Comparison of ENCODE assay signal across 22 cellular contexts in genomic region chr15:50096158-50096821, GRCh38. TPM values are rescaled to one million over a fixed set of nuclear protein-coding genes. Genes with fewer than 3 reads are reported as not detected.
DNase-seq lines count a peak whose midpoint lies in the region; ATAC-seq, FAIRE-seq and TF ChIP-seq lines count a peak whose summit lies in the region.
"Had no signal": no experiment of that assay in that cellular context is flagged by ENCODE, and none has a peak within 500 bp of the region (broad histone marks: within the 10 kb centered on the region; RNA-seq: fewer than 3 reads in every experiment).

No MANE protein-coding gene starts in this region.

- BruUV-seq in OCI-LY7 (replicated peaks; lab: Mats Ljungman, UMichigan), result no TSS peak

- H2AFZ ChIP-seq in OCI-LY7 (ENCODE audit: low read length), result no peak overlapping the region

- peak; percentile 52 for ATAC-seq in naive thymus-derived CD4-positive, alpha-beta T cell
- ATAC-seq: GM12878 had no signal

- TF ChIP-seq CTCF in CD14-positive monocyte (IDR thresholded peaks at IDR 0.05) (no peak), HL-60 (IDR thresholded peaks at IDR 0.05; ENCODE audit: insufficient read depth, low read length) (no peak), OCI-LY7 (conservative IDR thresholded peaks at IDR 0.05; ENCODE audit: low read length) (no peak)

- intact Hi-C loops in CD14-positive monocyte (cut with micrococcal nuclease) (no loop called here), OCI-LY7 (cut with micrococcal nuclease; ENCODE audit: unreplicated experiment) (no loop called here)
- intact Hi-C loops in activated T-helper 1 cell treated with anti-CD3 and anti-CD28 coated beads, Interleukin-12 subunit alpha, Interleukin-12 subunit beta, Interleukin-2, Interleukin-4 antibody, amounts not matched to agents 30 ng/mL and 10 ng/mL and 1 ng/mL, durations not matched to agents 14 hours and 24 hours and 36 hours (cut with micrococcal nuclease), result no loop called here
- intact Hi-C loops in naive thymus-derived CD4-positive, alpha-beta T cell (cut with micrococcal nuclease), result no loop called here

- H3K9me3 Mint-ChIP-seq in CD14-positive monocyte, result peaks cover 0 to 7% (median 4%) of the 10 kb centered on the region in 7 donors
- peaks cover 8% of the 10 kb centered on the region for H3K9me3 Mint-ChIP-seq in activated T-helper 1 cell treated with anti-CD3 and anti-CD28 coated beads, Interleukin-12 subunit alpha, Interleukin-12 subunit beta, Interleukin-2, Interleukin-4 antibody, amounts not matched to agents 30 ng/mL and 10 ng/mL and 1 ng/mL, durations not matched to agents 14 hours and 24 hours and 36 hours
- peaks cover 0 to 8% (median 0%) of the 10 kb centered on the region in 11 donors for H3K9me3 Mint-ChIP-seq in naive thymus-derived CD4-positive, alpha-beta T cell
- H3K9me3 Mint-ChIP-seq: CD4-positive, alpha-beta T cell had no signal

- no peaks in the 10 kb centered on the region for H3K9me3 ChIP-seq in naive thymus-derived CD4-positive, alpha-beta T cell (ENCODE audit: control insufficient read depth in 2 of 3, low read length in 3 of 3)
- no peaks in the 10 kb centered on the region for H3K9me3 ChIP-seq in OCI-LY7 (ENCODE audit: low read length)
- H3K9me3 ChIP-seq: BE2C had no signal

- H3K4me1 ChIP-seq in naive thymus-derived CD4-positive, alpha-beta T cell (ENCODE audit: control insufficient read depth in 2 of 2, insufficient read depth in 2 of 2, low read length in 2 of 2), result no peaks in the 10 kb centered on the region
- no peaks in the 10 kb centered on the region for H3K4me1 ChIP-seq in OCI-LY7 (ENCODE audit: insufficient read depth, low read length, poor library complexity, severe bottlenecking)
- H3K4me1 ChIP-seq: BE2C had no signal

- H3K27ac ChIP-seq in HL-60 (replicated peaks), result peak overlapping the region; percentile 46
- no peak overlapping the region for H3K27ac ChIP-seq in naive thymus-derived CD4-positive, alpha-beta T cell (ENCODE audit: low read depth, low read length)
- no peak overlapping the region for H3K27ac ChIP-seq in OCI-LY7 (ENCODE audit: low read depth, low read length, poor library complexity, severe bottlenecking)
- H3K27ac ChIP-seq: SK-N-MC had no signal

- DNase-seq in CD14-positive monocyte (ENCODE audit: low spot score), result no peak
- no peak for DNase-seq in HL-60 (ENCODE audit: low read depth in 1 of 2, low spot score in 1 of 2)
- no peak for DNase-seq in activated T-helper 1 cell treated with anti-CD3 and anti-CD28 coated beads, Interleukin-12 subunit alpha, Interleukin-12 subunit beta, Interleukin-2, Interleukin-4 antibody, amounts not matched to agents 30 ng/mL and 10 ng/mL and 1 ng/mL, durations not matched to agents 14 hours and 24 hours and 36 hours (ENCODE audit: low spot score)
- no peak for DNase-seq in naive thymus-derived CD4-positive, alpha-beta T cell
- no peak for DNase-seq in OCI-LY7 (ENCODE audit: low spot score)
- no peak for DNase-seq in NCI-H345 (lab: John Stamatoyannopoulos, UW)
- DNase-seq in RCC 7860 (ENCODE audit: low spot score), result no peak
- DNase-seq: BE2C; CD4-positive, alpha-beta T cell; COR-L47; DMS79 treated with DMSO at 0.1 percent for 48 hours; H7; KG1; NCI-H1105 treated with DMSO at 0.1 percent for 48 hours; NCI-H2029 treated with DMSO at 0.1 percent for 48 hours; NCI-H2171; NCI-H524 treated with DMSO at 0.1 percent for 48 hours; NCI-H82; RPMI8226; SHP77 treated with DMSO at 0.1 percent for 48 hours had no signal

- H3K79me2 ChIP-seq in OCI-LY7 (ENCODE audit: insufficient read depth, low read depth, low read length), result no peaks in the 10 kb centered on the region

- no peaks in the 10 kb centered on the region for H4K20me1 ChIP-seq in OCI-LY7 (ENCODE audit: insufficient read depth, low read length)

- POLR2A ChIA-PET in naive thymus-derived CD4-positive, alpha-beta T cell (lab: Charles Lee), result no interaction called here
- POLR2A ChIA-PET in OCI-LY7 (lab: Charles Lee), result no interaction called here

- peak overlapping the region; percentile 73 to 81 for H3K4me3 Mint-ChIP-seq in CD14-positive monocyte
- no peak overlapping the region for H3K4me3 Mint-ChIP-seq in activated T-helper 1 cell treated with anti-CD3 and anti-CD28 coated beads, Interleukin-12 subunit alpha, Interleukin-12 subunit beta, Interleukin-2, Interleukin-4 antibody, amounts not matched to agents 30 ng/mL and 10 ng/mL and 1 ng/mL, durations not matched to agents 14 hours and 24 hours and 36 hours
- H3K4me3 Mint-ChIP-seq in naive thymus-derived CD4-positive, alpha-beta T cell, result no peak overlapping the region
- H3K4me3 Mint-ChIP-seq: CD4-positive, alpha-beta T cell had no signal

- FAIRE-seq in RCC 7860 (lab: Jason Lieb, UNC), result no peak
- FAIRE-seq: GM12878 had no signal

- H3K36me3 Mint-ChIP-seq in CD14-positive monocyte, result peaks cover 18 to 22% of the 10 kb centered on the region in 2 donors
- H3K36me3 Mint-ChIP-seq in activated T-helper 1 cell treated with anti-CD3 and anti-CD28 coated beads, Interleukin-12 subunit alpha, Interleukin-12 subunit beta, Interleukin-2, Interleukin-4 antibody, amounts not matched to agents 30 ng/mL and 10 ng/mL and 1 ng/mL, durations not matched to agents 14 hours and 24 hours and 36 hours (ENCODE audit: low read depth), result peaks cover 36% of the 10 kb centered on the region
- H3K36me3 Mint-ChIP-seq in naive thymus-derived CD4-positive, alpha-beta T cell, result peaks cover 0 to 25% (median 0%) of the 10 kb centered on the region in 5 donors

- H3K4me3 ChIP-seq in HL-60 (replicated peaks; ENCODE audit: insufficient read depth, low read length), result no peak overlapping the region
- H3K4me3 ChIP-seq in naive thymus-derived CD4-positive, alpha-beta T cell (ENCODE audit: low read length), result no peak overlapping the region
- no peak overlapping the region for H3K4me3 ChIP-seq in OCI-LY7 (ENCODE audit: low read depth, low read length, poor library complexity, severe bottlenecking)
- H3K4me3 ChIP-seq: GM12878, SK-N-MC had no signal

- no peaks in the 10 kb centered on the region for H3K36me3 ChIP-seq in naive thymus-derived CD4-positive, alpha-beta T cell (ENCODE audit: control insufficient read depth in 2 of 3, insufficient read depth in 3 of 3, low read length in 3 of 3)
- no peaks in the 10 kb centered on the region for H3K36me3 ChIP-seq in OCI-LY7 (ENCODE audit: insufficient read depth, low read length)
- H3K36me3 ChIP-seq: BE2C had no signal

- CTCF ChIA-PET in naive thymus-derived CD4-positive, alpha-beta T cell (lab: Charles Lee), result no interaction called here
- CTCF ChIA-PET in OCI-LY7 (lab: Charles Lee; ENCODE audit: unreplicated experiment), result no interaction called here

- peak overlapping the region; percentile 84 to 98 (median 92) for H3K27ac Mint-ChIP-seq in CD14-positive monocyte
- H3K27ac Mint-ChIP-seq in activated T-helper 1 cell treated with anti-CD3 and anti-CD28 coated beads, Interleukin-12 subunit alpha, Interleukin-12 subunit beta, Interleukin-2, Interleukin-4 antibody, amounts not matched to agents 30 ng/mL and 10 ng/mL and 1 ng/mL, durations not matched to agents 14 hours and 24 hours and 36 hours, result peak overlapping the region; percentile 77
- peak overlapping the region in 1 of 9 donors; percentile 13 for H3K27ac Mint-ChIP-seq in naive thymus-derived CD4-positive, alpha-beta T cell
- H3K27ac Mint-ChIP-seq: CD4-positive, alpha-beta T cell had no signal

- H3K4me1 Mint-ChIP-seq in CD14-positive monocyte, result peaks cover 48% of the 10 kb centered on the region
- peaks cover 35% of the 10 kb centered on the region for H3K4me1 Mint-ChIP-seq in activated T-helper 1 cell treated with anti-CD3 and anti-CD28 coated beads, Interleukin-12 subunit alpha, Interleukin-12 subunit beta, Interleukin-2, Interleukin-4 antibody, amounts not matched to agents 30 ng/mL and 10 ng/mL and 1 ng/mL, durations not matched to agents 14 hours and 24 hours and 36 hours (ENCODE audit: low read depth)
- H3K4me1 Mint-ChIP-seq in naive thymus-derived CD4-positive, alpha-beta T cell, result peaks cover 0 to 25% (median 0%) of the 10 kb centered on the region in 7 donors

- H3K27me3 ChIP-seq in HL-60 (ENCODE audit: insufficient read depth, poor library complexity, severe bottlenecking), result no peaks in the 10 kb centered on the region
- peaks cover 0 to 3% of the 10 kb centered on the region in 2 donors for H3K27me3 ChIP-seq in naive thymus-derived CD4-positive, alpha-beta T cell (ENCODE audit: control insufficient read depth in 2 of 2, insufficient read depth in 2 of 2, low read length in 2 of 2)
- H3K27me3 ChIP-seq: BE2C had no signal

- no peaks in the 10 kb centered on the region for H3K9me2 ChIP-seq in OCI-LY7 (ENCODE audit: insufficient read depth, low read length)

- H3K4me2 ChIP-seq in OCI-LY7 (ENCODE audit: low read length), result no peak overlapping the region

- H3K27me3 Mint-ChIP-seq in CD14-positive monocyte (ENCODE audit: low read depth in 3 of 3), result no peaks in the 10 kb centered on the region
- H3K27me3 Mint-ChIP-seq in activated T-helper 1 cell treated with anti-CD3 and anti-CD28 coated beads, Interleukin-12 subunit alpha, Interleukin-12 subunit beta, Interleukin-2, Interleukin-4 antibody, amounts not matched to agents 30 ng/mL and 10 ng/mL and 1 ng/mL, durations not matched to agents 14 hours and 24 hours and 36 hours (ENCODE audit: insufficient read depth), result no peaks in the 10 kb centered on the region
- peaks cover 0 to 9% (median 0%) of the 10 kb centered on the region in 5 donors for H3K27me3 Mint-ChIP-seq in naive thymus-derived CD4-positive, alpha-beta T cell

RNA-seq across cellular contexts. Expression of gene ATP8B4, which starts 22.7 kb away (rescaled TPM):
- polyA plus RNA-seq in CD14-positive monocyte, result 1 to 10 TPM; 6.1 to 6.8 TPM
- total RNA-seq in activated T-helper 1 cell treated with anti-CD3 and anti-CD28 coated beads, Interleukin-12 subunit alpha, Interleukin-12 subunit beta, Interleukin-2, Interleukin-4 antibody, amounts not matched to agents 30 ng/mL and 10 ng/mL and 1 ng/mL, durations not matched to agents 14 hours and 24 hours and 36 hours, result 49.7 and 52.9 TPM in 2 replicates
- total RNA-seq in naive thymus-derived CD4-positive, alpha-beta T cell, result 10 to 100 TPM in 2 of 5 experiments, 1 to 10 TPM in 2, under 1 TPM in 1; 0.92 to 24.3 (median 5.0) TPM
- not detected for polyA plus RNA-seq in naive thymus-derived CD4-positive, alpha-beta T cell
- total RNA-seq in OCI-LY7 (2014; rRNA removed; shearing (Covaris generic)), result not detected in 2 replicates
- not detected in 2 replicates for total RNA-seq in OCI-LY7 (2022)
- total RNA-seq: H7 had no signal

Comparison
In these comparisons a context has a peak if more than half of its experiments do, and no peak if none do; other contexts are left out.
1. H3K4me3 Mint-ChIP-seq: peak in CD14-positive monocyte (2 of 2); none in activated T-helper 1 cell treated with anti-CD3 and anti-CD28 coated beads, Interleukin-12 subunit alpha, Interleukin-12 subunit beta, Interleukin-2, Interleukin-4 antibody, amounts not matched to agents 30 ng/mL and 10 ng/mL and 1 ng/mL, durations not matched to agents 14 hours and 24 hours and 36 hours (single experiment) and naive thymus-derived CD4-positive, alpha-beta T cell (0 of 10).